9 cellular contexts compared by ENCODE assay signal in the genomic region with DNA sequence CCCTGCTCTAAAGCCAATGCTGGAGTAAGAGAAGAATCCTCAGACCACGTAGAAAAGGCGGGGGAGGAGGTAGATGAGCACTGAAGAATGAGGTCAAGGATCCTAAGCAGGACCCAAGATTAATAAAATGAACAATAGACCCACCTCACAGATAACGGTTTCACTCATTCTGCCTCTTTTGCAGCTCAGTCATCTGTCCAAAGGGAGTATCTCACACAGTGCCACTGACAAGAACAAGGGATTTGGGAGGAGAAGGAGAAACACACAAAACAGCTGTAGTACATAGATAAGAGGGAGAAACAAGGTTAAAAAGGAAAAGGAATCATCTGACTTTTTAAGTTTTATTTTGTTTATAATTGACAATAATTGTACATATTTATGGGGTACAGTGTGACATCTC. TPM values are rescaled to one million over a fixed set of nuclear protein-coding genes. Genes with fewer than 3 reads are reported as not detected.
"Had no signal": no experiment of that assay in that cellular context is flagged by ENCODE, and none has a peak within 500 bp of the region (broad histone marks: within the 10 kb centered on the region; RNA-seq: fewer than 3 reads in every experiment).

No MANE protein-coding gene starts in this region.

- FAIRE-seq: H1, H54, HTR-8/SVneo had no signal

- DNase-seq: H9, HCEC 1CT, IMR-90, KBM-7 had no signal

- ATAC-seq: GM23338 had no signal

- H3K4me3 ChIP-seq: GM23338 had no signal

- H3K4me2 ChIP-seq: GM23338 had no signal

RNA-seq across cellular contexts. Expression of gene SULT1C4, which starts 30.9 kb away (rescaled TPM):
- total RNA-seq: HT-29 had no signal

RNA-seq across cellular contexts. Expression of gene SULT1C2, which starts 58.1 kb away (rescaled TPM):
- total RNA-seq: HT-29, IMR-90 had no signal
